ENCODE assay signal across 8 cellular contexts in the genomic region with DNA sequence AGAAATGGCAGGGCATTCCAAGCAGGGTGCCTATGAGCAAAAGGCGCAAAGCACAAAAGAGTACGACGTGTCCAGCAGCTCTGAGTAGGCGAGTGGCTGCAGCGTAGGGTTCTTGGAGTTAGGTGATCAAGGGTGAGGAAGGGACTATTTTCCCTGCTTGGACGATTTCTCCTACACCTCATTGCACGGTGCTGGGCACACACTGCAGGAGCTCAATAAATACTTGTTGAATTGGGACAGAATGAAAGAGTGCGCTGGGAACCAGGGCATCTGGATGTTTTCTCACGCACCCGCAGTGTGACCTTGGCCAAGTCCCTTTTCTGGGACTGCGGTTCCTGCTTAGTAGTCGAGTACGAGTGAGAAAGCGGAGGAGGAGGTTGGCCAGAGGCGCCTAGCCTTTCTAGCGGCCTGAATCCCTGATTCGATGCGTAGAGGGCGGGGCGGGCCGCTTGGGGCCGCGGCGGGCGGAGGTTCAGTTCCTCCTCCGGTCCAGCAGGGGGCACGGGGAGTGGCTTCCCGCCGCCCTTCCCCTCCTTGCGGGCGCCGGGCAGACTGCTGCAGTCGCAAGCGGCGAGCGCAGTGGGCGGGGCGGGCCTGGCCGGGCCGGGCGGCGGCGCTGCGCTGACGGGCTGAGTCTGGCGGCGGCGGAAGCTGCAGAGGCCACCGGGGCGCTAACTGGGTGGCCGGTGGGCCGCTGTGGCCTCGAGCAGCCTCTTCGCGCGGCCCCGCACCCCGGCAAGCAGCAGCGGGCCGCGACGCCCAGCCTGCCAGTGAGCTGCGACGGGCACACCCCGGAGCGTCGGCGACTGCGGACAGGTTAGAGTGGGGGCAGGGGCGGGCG. TPM values are rescaled to one million over a fixed set of nuclear protein-coding genes. Genes with fewer than 3 reads are reported as not detected.
DNase-seq lines count a peak whose midpoint lies in the region; ATAC-seq and TF ChIP-seq lines count a peak whose summit lies in the region.

A gene (plus strand): TSS at position 560 of the 841 bp plus-strand sequence. CDS start 333 bp downstream, outside the sequence.

- no peaks in the 10 kb centered on the region for H3K9me3 Mint-ChIP-seq in activated naive CD4-positive, alpha-beta T cell treated with anti-CD3 and anti-CD28 coated beads for 36 hours

- peak; percentile 97 for ATAC-seq in gastroesophageal sphincter

- 63% methylated on average over 4 of the region's 71 CpGs; no CpG with 5 or more reads in 1 of the 2 donors for WGBS in gastroesophageal sphincter (ENCODE audit: low coverage in 1 of 2), 2 donors

- peak; percentile 80 for TF ChIP-seq POLR2A in gastroesophageal sphincter (IDR thresholded peaks at IDR 0.05)

- peaks cover 0 to 39% (median 0%) of the 10 kb centered on the region in 3 donors for H3K4me1 ChIP-seq in gastroesophageal sphincter

- peaks cover 3% of the 10 kb centered on the region for H3K36me3 Mint-ChIP-seq in activated naive CD4-positive, alpha-beta T cell treated with anti-CD3 and anti-CD28 coated beads for 36 hours (ENCODE audit: low read depth)

- TF ChIP-seq EP300 in gastroesophageal sphincter (IDR thresholded peaks at IDR 0.05), result no peak

- CTCF ChIA-PET in activated naive CD4-positive, alpha-beta T cell treated with anti-CD3 and anti-CD28 coated beads for 36 hours (lab: Charles Lee), result interaction anchor here (1.1 to 3.1 kb wide), 2 partner anchors 9 to 30 kb away, joined by 3 to 9 read pairs; a partner anchor contains a TSS

- H3K4me3 ChIP-seq in GM08714 (ENCODE audit: low read length), result peak within 1 kb of the TSS; percentile 86
- peak within 1 kb of the TSS; percentile 69 for H3K4me3 ChIP-seq in HFF-Myc (replicated peaks; ENCODE audit: low read depth, low read length)
- H3K4me3 ChIP-seq in gastroesophageal sphincter, result peak within 1 kb of the TSS; percentile 82 to 87

- H3K36me3 ChIP-seq in gastroesophageal sphincter, result no peaks in the 10 kb centered on the region

- H3K9me3 ChIP-seq in gastroesophageal sphincter, result no peaks in the 10 kb centered on the region

- peak; percentile 47 for TF ChIP-seq CTCF in HFF-Myc (IDR thresholded peaks at IDR 0.05; ENCODE audit: low read depth, low read length, missing control alignments)
- TF ChIP-seq CTCF in gastroesophageal sphincter (IDR thresholded peaks at IDR 0.05), result peak; percentile 52 to 81 (median 75)

- H3K4me3 Mint-ChIP-seq in activated naive CD4-positive, alpha-beta T cell treated with anti-CD3 and anti-CD28 coated beads for 36 hours, result peak within 1 kb of the TSS; percentile 73

- H3K4me1 Mint-ChIP-seq in activated naive CD4-positive, alpha-beta T cell treated with anti-CD3 and anti-CD28 coated beads for 36 hours (ENCODE audit: low read depth), result peaks cover 31% of the 10 kb centered on the region

- in situ Hi-C loops in SK-MEL-5 (cut with HindIII; ENCODE audit: low pct_unique_long_range_greater_than_20kb, low sequenced_read_pairs), result no loop called here

- H3K27me3 Mint-ChIP-seq in activated naive CD4-positive, alpha-beta T cell treated with anti-CD3 and anti-CD28 coated beads for 36 hours (ENCODE audit: low read depth), result no peaks in the 10 kb centered on the region

- peak within 1 kb of the TSS; percentile 56 for H3K27ac Mint-ChIP-seq in activated naive CD4-positive, alpha-beta T cell treated with anti-CD3 and anti-CD28 coated beads for 36 hours

- H3K27ac ChIP-seq in gastroesophageal sphincter, result peak within 1 kb of the TSS; percentile 68 to 89 (median 85)

- H3K27me3 ChIP-seq in gastroesophageal sphincter, result no peaks in the 10 kb centered on the region

- intact Hi-C loops in activated naive CD4-positive, alpha-beta T cell treated with anti-CD3 and anti-CD28 coated beads for 36 hours (cut with micrococcal nuclease), result loop anchor here (1.0 kb wide), 1 partner anchor 9 kb away; a partner anchor contains a TSS

- DNase-seq in HFF-Myc (ENCODE audit: extremely low read depth, low read depth) (peak; percentile 38), MV-4-11 (lab: John Stamatoyannopoulos, UW) (peak; percentile 86), SK-MEL-5 (ENCODE audit: low read depth, low spot score) (peak; percentile 80), nucleus accumbens (lab: John Stamatoyannopoulos, UW) (peak in 55 of 56 donors; percentile 12 to 88 (median 69)), superior temporal gyrus (ENCODE audit: extremely low spot score) (peak; percentile 73)
- DNase-seq in activated naive CD4-positive, alpha-beta T cell treated with anti-CD3 and anti-CD28 coated beads for 36 hours, result peak; percentile 83

RNA-seq across cellular contexts. Expression of the gene that starts here (rescaled TPM):
- total RNA-seq in SK-MEL-5 (2014; rRNA removed; shearing (Covaris generic)), result 22.8 and 25.7 TPM in 2 replicates
- 15.3 and 16.8 TPM in 2 replicates for polyA plus RNA-seq in SK-MEL-5 (2015; cell fraction: cytosol; rRNA removed)
- 23.4 and 29.0 TPM in 2 replicates for polyA plus RNA-seq in SK-MEL-5 (2015; cell fraction: nucleus; rRNA removed)
- 1 to 10 TPM; 6.0 to 6.1 TPM for total RNA-seq in activated naive CD4-positive, alpha-beta T cell treated with anti-CD3 and anti-CD28 coated beads for 36 hours
- 10 to 100 TPM; 23.6 to 33.8 (median 26.3) TPM for total RNA-seq in gastroesophageal sphincter

Comparison
In these comparisons a context has a peak if more than half of its experiments do, and no peak if none do; other contexts are left out.
1. Peak in every context shown above with its lines: DNase-seq, ATAC-seq, H3K4me3 ChIP-seq and H3K27ac ChIP-seq.